Comparison of ENCODE assay signal across 8 cellular contexts in genomic region chr2:217988014-217988839, GRCh38. TPM values are rescaled to one million over a fixed set of nuclear protein-coding genes. Genes with fewer than 3 reads are reported as not detected.
DNase-seq lines count a peak whose midpoint lies in the region; ATAC-seq and TF ChIP-seq lines count a peak whose summit lies in the region.

No MANE protein-coding gene starts in this region.

- no peaks in the 10 kb centered on the region for H3K27me3 ChIP-seq in thyroid gland

- intact Hi-C loops in head of caudate nucleus (cut with DNase I) (loop anchor here (5.0 kb wide), 3 partner anchors 46 to 196 kb away; no protein-coding TSS in a partner anchor), thyroid gland (cut with DNase I) (loop anchor here (2.0 to 5.0 kb wide), 2 partner anchors 101 to 199 kb away; no protein-coding TSS in a partner anchor)

- H3K36me3 ChIP-seq in thyroid gland, result no peaks in the 10 kb centered on the region

- no peaks in the 10 kb centered on the region for H3K9me3 ChIP-seq in thyroid gland

- TF ChIP-seq POLR2A in thyroid gland (IDR thresholded peaks at IDR 0.05), result peak in 1 of 2 donors; percentile 41

- 6 to 7% methylated on average over 13 of the region's 13 CpGs for WGBS in thyroid gland, 2 donors

- peak; percentile 78 for TF ChIP-seq CTCF in GM10266 (IDR thresholded peaks at IDR 0.05; ENCODE audit: control insufficient read depth, insufficient read depth, low read depth, missing control alignments)
- peak in 2 of 3 donors; percentile 40 to 74 for TF ChIP-seq CTCF in omental fat pad (IDR thresholded peaks at IDR 0.05)
- TF ChIP-seq CTCF in thyroid gland (IDR thresholded peaks at IDR 0.05), result peak; percentile 86 to 98 (median 93)

- DNase-seq in GM10266 (ENCODE audit: extremely low spot score) (peak; percentile 79), HUDEP-2 (lab: John Stamatoyannopoulos, UW; ENCODE audit: unreplicated experiment in 76 of 76) (peak in 57 of 76 experiments; percentile 3 to 68 (median 32)), RPMI7951 (ENCODE audit: low read depth) (peak; percentile 54), head of caudate nucleus (peak; percentile 62 to 95 (median 86)), omental fat pad (ENCODE audit: low spot score) (peak; percentile 98), thyroid gland (peak; percentile 97)
- DNase-seq in activated naive CD4-positive, alpha-beta T cell treated with Interleukin-2 at 50 U/mL for 16 hours, result peak; percentile 62

- peaks cover 19 to 39% of the 10 kb centered on the region in 2 donors for H3K4me1 ChIP-seq in thyroid gland

- H3K27ac ChIP-seq in thyroid gland, result peak overlapping the region; percentile 86 to 94 (median 86)

- ATAC-seq in omental fat pad (ENCODE audit: low FRiP score), result peak; percentile 60
- ATAC-seq in HG03095 (IDR thresholded peaks at IDR 0.05; ENCODE audit: unreplicated experiment), result no peak

- H3K4me3 ChIP-seq in thyroid gland (replicated peaks in 1 of 3), result no peak overlapping the region

RNA-seq across cellular contexts. Expression of gene TNS1, which starts 14.6 kb away (rescaled TPM):
- total RNA-seq in RPMI7951 (2014; rRNA removed; shearing (Covaris generic)), result 2.5 and 3.6 TPM in 2 replicates
- total RNA-seq in omental fat pad (100 to 1,000 TPM; 135 to 453 (median 361) TPM), thyroid gland (100 to 1,000 TPM; 169 to 316 (median 229) TPM)

Comparison
In these comparisons a context has a peak if more than half of its experiments do, and no peak if none do; other contexts are left out.
1. DNase-seq: peak in every context shown above with its lines; median percentile 98 in omental fat pad; 97 in thyroid gland; 86 in head of caudate nucleus; 79 in GM10266; 62 in activated naive CD4-positive, alpha-beta T cell treated with Interleukin-2 at 50 U/mL for 16 hours; 54 in RPMI7951; 32 in HUDEP-2.
2. RNA of gene TNS1, which starts 14.6 kb away (total RNA-seq): 135 to 453 TPM in omental fat pad and 169 to 316 TPM in thyroid gland; 2.5 to 3.6 TPM in RPMI7951; every median in the first group is over 10 times any median in the second.
3. Peak in every context shown above with its lines, with median percentiles within 50 percentile points of each other: CTCF ChIP-seq.